9 cellular contexts compared by ENCODE assay signal in genomic region chr22:46803031-46803880, GRCh38. TPM values are rescaled to one million over a fixed set of nuclear protein-coding genes. Genes with fewer than 3 reads are reported as not detected.
DNase-seq lines count a peak whose midpoint lies in the region; ATAC-seq, FAIRE-seq and TF ChIP-seq lines count a peak whose summit lies in the region.
"Had no signal": no experiment of that assay in that cellular context is flagged by ENCODE, and none has a peak within 500 bp of the region (broad histone marks: within the 10 kb centered on the region; RNA-seq: fewer than 3 reads in every experiment).

No MANE protein-coding gene starts in this region.

- ATAC-seq in activated CD8-positive, alpha-beta T cell treated with anti-CD3 and anti-CD28 coated beads for 36 hours = peak; percentile 78
- ATAC-seq in natural killer cell = peak; percentile 73 to 88 (median 87)

- intact Hi-C loops in activated CD8-positive, alpha-beta T cell treated with anti-CD3 and anti-CD28 coated beads for 36 hours (cut with micrococcal nuclease) = loop anchor here (5.0 kb wide), 1 partner anchor 46 kb away; no protein-coding TSS in a partner anchor
- intact Hi-C loops in natural killer cell (cut with micrococcal nuclease) = loop anchor here (1.0 kb wide), 4 partner anchors 12 to 240 kb away; no protein-coding TSS in a partner anchor

- whole genome bisulfite sequencing in suprapubic skin = no CpG with 5 or more reads among the region's 28 CpGs

- no peak for TF ChIP-seq EP300 in suprapubic skin (IDR thresholded peaks at IDR 0.05)

- no peak overlapping the region for H3K4me3 ChIP-seq in GM12875 (ENCODE audit: low read depth, low read length)
- H3K4me3 ChIP-seq in suprapubic skin = no peak overlapping the region

- H3K27ac Mint-ChIP-seq in activated CD8-positive, alpha-beta T cell treated with anti-CD3 and anti-CD28 coated beads for 36 hours = peak overlapping the region; percentile 14
- peak overlapping the region; percentile 76 to 79 for H3K27ac Mint-ChIP-seq in natural killer cell

- peaks cover 43% of the 10 kb centered on the region for H3K4me1 Mint-ChIP-seq in activated CD8-positive, alpha-beta T cell treated with anti-CD3 and anti-CD28 coated beads for 36 hours (ENCODE audit: low read depth)
- H3K4me1 Mint-ChIP-seq in natural killer cell = peaks cover 52 to 63% of the 10 kb centered on the region in 2 donors

- H3K27ac ChIP-seq in suprapubic skin = no peak overlapping the region

- no peak for TF ChIP-seq POLR2A in suprapubic skin (IDR thresholded peaks at IDR 0.05)
- TF ChIP-seq POLR2A in H54 (IDR thresholded peaks at IDR 0.05; ENCODE audit: low read depth, low read length) = no peak

- H3K27me3 ChIP-seq in suprapubic skin = no peaks in the 10 kb centered on the region

- H3K9me3 ChIP-seq in suprapubic skin = no peaks in the 10 kb centered on the region

- FAIRE-seq in H54 (lab: Jason Lieb, UNC) = no peak
- FAIRE-seq: colon had no signal

- CTCF ChIA-PET in activated CD8-positive, alpha-beta T cell treated with anti-CD3 and anti-CD28 coated beads for 36 hours (lab: Charles Lee) = interaction anchor here (0.7 to 10.9 kb wide), 32 partner anchors 10 to 436 kb away, joined by 3 to 191 read pairs (median 5); partner anchors contain the start of gene TBC1D22A

- H3K4me3 Mint-ChIP-seq in activated CD8-positive, alpha-beta T cell treated with anti-CD3 and anti-CD28 coated beads for 36 hours = no peak overlapping the region
- no peak overlapping the region for H3K4me3 Mint-ChIP-seq in natural killer cell

- H3K4me1 ChIP-seq in suprapubic skin = peaks cover 11% of the 10 kb centered on the region

- POLR2A ChIA-PET in activated CD8-positive, alpha-beta T cell treated with anti-CD3 and anti-CD28 coated beads for 36 hours (lab: Charles Lee) = interaction anchor here (1.0 to 2.8 kb wide), 4 partner anchors 9 to 62 kb away, joined by 3 to 12 read pairs (median 4); partner anchors contain the start of gene TBC1D22A

- TF ChIP-seq CTCF in GM12875 (IDR thresholded peaks at IDR 0.05; ENCODE audit: borderline replicate concordance, insufficient read depth, low read depth, low read length) = peak; percentile 98
- TF ChIP-seq CTCF in activated CD8-positive, alpha-beta T cell treated with anti-CD3 and anti-CD28 coated beads for 36 hours (IDR thresholded peaks at IDR 0.05) = peak; percentile 99
- peak; percentile 91 for TF ChIP-seq CTCF in natural killer cell (IDR thresholded peaks at IDR 0.05)
- peak; percentile 71 to 93 for TF ChIP-seq CTCF in suprapubic skin (IDR thresholded peaks at IDR 0.05)

- DNase-seq in NCI-H1105 (lab: John Stamatoyannopoulos, UW) = peak; percentile 9
- DNase-seq in activated CD8-positive, alpha-beta T cell treated with anti-CD3 and anti-CD28 coated beads for 36 hours = peak; percentile 77
- peak; percentile 68 for DNase-seq in effector CD4-positive, alpha-beta T cell
- DNase-seq in natural killer cell = peak; percentile 66
- peak in 1 of 2 donors; percentile 64 for DNase-seq in suprapubic skin (ENCODE audit: low spot score in 2 of 2)
- DNase-seq in Kasumi-1 (lab: John Stamatoyannopoulos, UW) = no peak
- DNase-seq in H54 (ENCODE audit: insufficient read length, low spot score) = no peak

- H3K27me3 Mint-ChIP-seq in activated CD8-positive, alpha-beta T cell treated with anti-CD3 and anti-CD28 coated beads for 36 hours = no peaks in the 10 kb centered on the region
- H3K27me3 Mint-ChIP-seq in natural killer cell (ENCODE audit: low read depth in 2 of 2) = no peaks in the 10 kb centered on the region

- no peaks in the 10 kb centered on the region for H3K9me3 Mint-ChIP-seq in activated CD8-positive, alpha-beta T cell treated with anti-CD3 and anti-CD28 coated beads for 36 hours
- H3K9me3 Mint-ChIP-seq in natural killer cell = no peaks in the 10 kb centered on the region

- peaks cover 52% of the 10 kb centered on the region for H3K36me3 Mint-ChIP-seq in activated CD8-positive, alpha-beta T cell treated with anti-CD3 and anti-CD28 coated beads for 36 hours (ENCODE audit: low read depth)
- no peaks in the 10 kb centered on the region for H3K36me3 Mint-ChIP-seq in natural killer cell

- H3K36me3 ChIP-seq in suprapubic skin = peaks cover 42% of the 10 kb centered on the region

RNA-seq across cellular contexts. Expression of gene TBC1D22A, which starts 40.8 kb away (rescaled TPM):
- 10 to 100 TPM; 41.0 to 42.8 TPM for total RNA-seq in activated CD8-positive, alpha-beta T cell treated with anti-CD3 and anti-CD28 coated beads for 36 hours
- total RNA-seq in natural killer cell (10 to 100 TPM; 47.4 to 53.7 (median 53.2) TPM), suprapubic skin (10 to 100 TPM; 24.8 to 43.2 (median 35.4) TPM)

Comparison
In these comparisons a context has a peak if more than half of its experiments do, and no peak if none do; other contexts are left out.
1. DNase-seq: peak in NCI-H1105 (single experiment), activated CD8-positive, alpha-beta T cell treated with anti-CD3 and anti-CD28 coated beads for 36 hours (single experiment), effector CD4-positive, alpha-beta T cell (single experiment) and natural killer cell (single experiment); none in Kasumi-1 (0 of 2) and H54 (single experiment).
2. Peak in every context shown above with its lines, with median percentiles within 50 percentile points of each other: CTCF ChIP-seq.